Comparison of ENCODE assay signal across 2 cellular contexts in the genomic region with DNA sequence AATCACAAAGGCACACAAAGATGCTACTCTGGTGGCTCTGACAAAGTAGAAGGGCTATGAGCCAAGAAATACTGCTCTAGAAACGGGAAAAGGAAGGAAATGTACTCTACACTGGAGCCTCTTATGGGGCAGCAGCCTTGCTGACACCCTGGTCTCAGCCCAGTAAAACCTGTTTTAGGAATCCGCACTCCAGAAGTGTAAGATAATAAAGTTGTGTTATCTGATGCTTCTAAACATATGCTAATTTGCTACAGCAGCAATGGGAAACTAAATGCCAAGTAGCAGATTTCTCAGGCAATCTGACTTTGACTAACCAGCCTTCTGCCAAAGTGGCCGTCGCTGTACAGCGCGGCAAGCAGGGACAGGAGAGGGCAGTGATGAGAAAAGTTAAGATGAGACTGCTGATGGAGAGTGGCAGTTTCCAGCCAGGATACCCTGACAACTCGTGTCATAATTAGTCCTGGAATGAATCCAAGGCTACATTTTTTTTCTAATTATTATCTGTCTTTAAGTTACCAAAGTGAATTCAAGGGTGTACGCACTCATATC.
TF ChIP-seq lines count a peak whose summit lies in the region.

No MANE protein-coding gene starts in this region.

TF ChIP-seq in HepG2, 621 proteins besides CTCF, POLR2A, EP300 and RAD21:
- TF ChIP-seq, protein P1, sequence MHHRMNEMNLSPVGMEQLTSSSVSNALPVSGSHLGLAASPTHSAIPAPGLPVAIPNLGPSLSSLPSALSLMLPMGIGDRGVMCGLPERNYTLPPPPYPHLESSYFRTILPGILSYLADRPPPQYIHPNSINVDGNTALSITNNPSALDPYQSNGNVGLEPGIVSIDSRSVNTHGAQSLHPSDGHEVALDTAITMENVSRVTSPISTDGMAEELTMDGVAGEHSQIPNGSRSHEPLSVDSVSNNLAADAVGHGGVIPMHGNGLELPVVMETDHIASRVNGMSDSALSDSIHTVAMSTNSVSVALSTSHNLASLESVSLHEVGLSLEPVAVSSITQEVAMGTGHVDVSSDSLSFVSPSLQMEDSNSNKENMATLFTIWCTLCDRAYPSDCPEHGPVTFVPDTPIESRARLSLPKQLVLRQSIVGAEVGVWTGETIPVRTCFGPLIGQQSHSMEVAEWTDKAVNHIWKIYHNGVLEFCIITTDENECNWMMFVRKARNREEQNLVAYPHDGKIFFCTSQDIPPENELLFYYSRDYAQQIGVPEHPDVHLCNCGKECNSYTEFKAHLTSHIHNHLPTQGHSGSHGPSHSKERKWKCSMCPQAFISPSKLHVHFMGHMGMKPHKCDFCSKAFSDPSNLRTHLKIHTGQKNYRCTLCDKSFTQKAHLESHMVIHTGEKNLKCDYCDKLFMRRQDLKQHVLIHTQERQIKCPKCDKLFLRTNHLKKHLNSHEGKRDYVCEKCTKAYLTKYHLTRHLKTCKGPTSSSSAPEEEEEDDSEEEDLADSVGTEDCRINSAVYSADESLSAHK (CRISPR knock-in tag; IDR thresholded peaks at IDR 0.05; ENCODE audit: borderline replicate concordance), result no peak
- TF ChIP-seq, protein P2, sequence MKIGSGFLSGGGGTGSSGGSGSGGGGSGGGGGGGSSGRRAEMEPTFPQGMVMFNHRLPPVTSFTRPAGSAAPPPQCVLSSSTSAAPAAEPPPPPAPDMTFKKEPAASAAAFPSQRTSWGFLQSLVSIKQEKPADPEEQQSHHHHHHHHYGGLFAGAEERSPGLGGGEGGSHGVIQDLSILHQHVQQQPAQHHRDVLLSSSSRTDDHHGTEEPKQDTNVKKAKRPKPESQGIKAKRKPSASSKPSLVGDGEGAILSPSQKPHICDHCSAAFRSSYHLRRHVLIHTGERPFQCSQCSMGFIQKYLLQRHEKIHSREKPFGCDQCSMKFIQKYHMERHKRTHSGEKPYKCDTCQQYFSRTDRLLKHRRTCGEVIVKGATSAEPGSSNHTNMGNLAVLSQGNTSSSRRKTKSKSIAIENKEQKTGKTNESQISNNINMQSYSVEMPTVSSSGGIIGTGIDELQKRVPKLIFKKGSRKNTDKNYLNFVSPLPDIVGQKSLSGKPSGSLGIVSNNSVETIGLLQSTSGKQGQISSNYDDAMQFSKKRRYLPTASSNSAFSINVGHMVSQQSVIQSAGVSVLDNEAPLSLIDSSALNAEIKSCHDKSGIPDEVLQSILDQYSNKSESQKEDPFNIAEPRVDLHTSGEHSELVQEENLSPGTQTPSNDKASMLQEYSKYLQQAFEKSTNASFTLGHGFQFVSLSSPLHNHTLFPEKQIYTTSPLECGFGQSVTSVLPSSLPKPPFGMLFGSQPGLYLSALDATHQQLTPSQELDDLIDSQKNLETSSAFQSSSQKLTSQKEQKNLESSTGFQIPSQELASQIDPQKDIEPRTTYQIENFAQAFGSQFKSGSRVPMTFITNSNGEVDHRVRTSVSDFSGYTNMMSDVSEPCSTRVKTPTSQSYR (CRISPR knock-in tag; IDR thresholded peaks at IDR 0.05; ENCODE audit: borderline replicate concordance), result no peak
- TF ChIP-seq, protein P3, sequence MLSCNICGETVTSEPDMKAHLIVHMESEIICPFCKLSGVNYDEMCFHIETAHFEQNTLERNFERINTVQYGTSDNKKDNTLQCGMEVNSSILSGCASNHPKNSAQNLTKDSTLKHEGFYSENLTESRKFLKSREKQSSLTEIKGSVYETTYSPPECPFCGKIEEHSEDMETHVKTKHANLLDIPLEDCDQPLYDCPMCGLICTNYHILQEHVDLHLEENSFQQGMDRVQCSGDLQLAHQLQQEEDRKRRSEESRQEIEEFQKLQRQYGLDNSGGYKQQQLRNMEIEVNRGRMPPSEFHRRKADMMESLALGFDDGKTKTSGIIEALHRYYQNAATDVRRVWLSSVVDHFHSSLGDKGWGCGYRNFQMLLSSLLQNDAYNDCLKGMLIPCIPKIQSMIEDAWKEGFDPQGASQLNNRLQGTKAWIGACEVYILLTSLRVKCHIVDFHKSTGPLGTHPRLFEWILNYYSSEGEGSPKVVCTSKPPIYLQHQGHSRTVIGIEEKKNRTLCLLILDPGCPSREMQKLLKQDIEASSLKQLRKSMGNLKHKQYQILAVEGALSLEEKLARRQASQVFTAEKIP (CRISPR knock-in tag; IDR thresholded peaks at IDR 0.05; ENCODE audit: borderline replicate concordance), result no peak
- TF ChIP-seq RFX1 (IDR thresholded peaks at IDR 0.05), result no peak
- no peak for TF ChIP-seq HDAC1 (CRISPR knock-in tag; IDR thresholded peaks at IDR 0.05)
- TF ChIP-seq SMAD9 (CRISPR knock-in tag; IDR thresholded peaks at IDR 0.05), result no peak
- TF ChIP-seq ZC3H4 (CRISPR knock-in tag; IDR thresholded peaks at IDR 0.05; ENCODE audit: borderline replicate concordance), result no peak
- no peak for TF ChIP-seq KLF13 (CRISPR knock-in tag; IDR thresholded peaks at IDR 0.05)
- TF ChIP-seq HCFC1 (IDR thresholded peaks at IDR 0.05; ENCODE audit: low read depth, low read length), result no peak
- TF ChIP-seq RARG (CRISPR knock-in tag; IDR thresholded peaks at IDR 0.05; ENCODE audit: low read depth), result no peak
- TF ChIP-seq MXI1 (IDR thresholded peaks at IDR 0.05; ENCODE audit: borderline replicate concordance, low read depth, low read length), result no peak
- no peak for TF ChIP-seq ZNF230 (CRISPR knock-in tag; IDR thresholded peaks at IDR 0.05)
- no peak for TF ChIP-seq ZNF451 (CRISPR knock-in tag; IDR thresholded peaks at IDR 0.05)
- no peak for TF ChIP-seq SRSF1 (optimal IDR thresholded peaks at IDR 0.05; ENCODE audit: low read depth, low read length)
- no peak for TF ChIP-seq THAP11 (CRISPR knock-in tag; IDR thresholded peaks at IDR 0.05)
- no peak for TF ChIP-seq FOXA3 (CRISPR knock-in tag; IDR thresholded peaks at IDR 0.05)
- TF ChIP-seq ZNF652 (CRISPR knock-in tag; IDR thresholded peaks at IDR 0.05; ENCODE audit: borderline replicate concordance, low read depth), result no peak

TF ChIP-seq in H1, 55 proteins besides CTCF, POLR2A, EP300 and RAD21:
- no peak for TF ChIP-seq ZNF274 (IDR thresholded peaks at IDR 0.05; ENCODE audit: borderline replicate concordance, extremely low read depth, low read length)
- TF ChIP-seq YY1 (IDR thresholded peaks at IDR 0.05; ENCODE audit: low read depth, low read length), result no peak
- TF ChIP-seq CBX8 (IDR thresholded peaks at IDR 0.05; ENCODE audit: borderline replicate concordance, low read depth, low read length), result no peak
- TF ChIP-seq BRCA1 (IDR thresholded peaks at IDR 0.05; ENCODE audit: low read depth, low read length), result no peak
- TF ChIP-seq RNF2 (IDR thresholded peaks at IDR 0.05; ENCODE audit: borderline replicate concordance, low read depth, low read length, missing control alignments, poor library complexity, severe bottlenecking), result no peak
- TF ChIP-seq TBP (IDR thresholded peaks at IDR 0.05; ENCODE audit: low read depth, low read length), result no peak
- TF ChIP-seq, protein P4, sequence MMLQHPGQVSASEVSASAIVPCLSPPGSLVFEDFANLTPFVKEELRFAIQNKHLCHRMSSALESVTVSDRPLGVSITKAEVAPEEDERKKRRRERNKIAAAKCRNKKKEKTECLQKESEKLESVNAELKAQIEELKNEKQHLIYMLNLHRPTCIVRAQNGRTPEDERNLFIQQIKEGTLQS (IDR thresholded peaks at IDR 0.05; ENCODE audit: insufficient read depth, low read depth, low read length), result no peak
- TF ChIP-seq GTF2F1 (IDR thresholded peaks at IDR 0.05; ENCODE audit: borderline replicate concordance, low read depth, low read length), result no peak
